Comparison of ENCODE assay signal across 31 cellular contexts in the genomic region with DNA sequence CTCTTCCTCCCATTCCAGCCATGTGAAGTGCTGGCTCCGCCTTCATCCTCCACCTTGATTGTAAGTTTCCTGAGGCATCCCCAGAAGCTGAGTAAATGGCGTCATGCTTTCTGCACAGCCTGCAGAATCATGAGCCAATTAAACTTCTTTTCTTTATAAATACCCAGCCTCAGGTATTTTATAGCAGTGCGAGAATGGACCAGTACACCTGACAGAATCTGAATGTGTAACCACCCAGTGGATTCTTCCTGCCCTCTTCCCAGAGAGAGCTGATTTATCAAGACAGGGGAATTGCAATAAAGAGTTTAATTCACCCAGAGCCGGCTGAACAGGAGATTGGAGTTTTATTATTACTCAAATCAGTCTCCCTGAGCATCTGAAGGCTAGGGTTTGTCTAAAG.
DNase-seq lines count a peak whose midpoint lies in the region; ATAC-seq, FAIRE-seq and TF ChIP-seq lines count a peak whose summit lies in the region.
"Had no signal": no experiment of that assay in that cellular context is flagged by ENCODE, and none has a peak within 500 bp of the region (broad histone marks: within the 10 kb centered on the region; RNA-seq: fewer than 3 reads in every experiment).

No MANE protein-coding gene starts in this region.

- intact Hi-C loops in esophagus muscularis mucosa (cut with DNase I): no loop called here

- TF ChIP-seq CTCF in esophagus muscularis mucosa (IDR thresholded peaks at IDR 0.05) (no peak), osteoblast (IDR thresholded peaks at IDR 0.05; ENCODE audit: extremely low read depth, low read depth, low read length) (no peak)

- ATAC-seq in GM18907 (IDR thresholded peaks at IDR 0.05; ENCODE audit: unreplicated experiment): no peak
- ATAC-seq: A549; CD8-positive, alpha-beta T cell had no signal

- no peaks in the 10 kb centered on the region for H4K20me1 ChIP-seq in osteoblast (ENCODE audit: insufficient read depth, low read length)
- H4K20me1 ChIP-seq: BLaER1; BLaER1 treated with 17β-estradiol and CSF1 and Interleukin-3, amounts not matched to agents 10 nM and 100 nM had no signal

- DNase-seq in esophagus muscularis mucosa (ENCODE audit: extremely low spot score): peak; percentile 53
- DNase-seq in osteoblast (ENCODE audit: insufficient read length, low spot score, missing footprints): peak; percentile 52
- DNase-seq in GM19239 (ENCODE audit: insufficient read length, low spot score): no peak
- DNase-seq: 8988T; ACHN; AML-193; BE2C; C1 segment of cervical spinal cord; Caco-2; Calu3; CD4-positive, alpha-beta memory T cell; CD4-positive, alpha-beta T cell; CD4-positive, CD25-positive, alpha-beta regulatory T cell; CD8-positive, alpha-beta memory T cell; CD8-positive, alpha-beta T cell; COR-L47; DMS 273 treated with DMSO at 0.1 percent for 48 hours; DMS153; DMS53; DMS79; DMS79 treated with DMSO at 0.1 percent for 48 hours; DND-41; EL had no signal

- H3K79me2 ChIP-seq in osteoblast (ENCODE audit: insufficient read depth, low read length): no peaks in the 10 kb centered on the region

- H2AFZ ChIP-seq in osteoblast (ENCODE audit: low read length): no peak overlapping the region

- H3K4me3 ChIP-seq in esophagus muscularis mucosa (no peak overlapping the region), osteoblast (ENCODE audit: insufficient read depth, low read length) (no peak overlapping the region)
- H3K4me3 ChIP-seq: A549; BLaER1; BLaER1 treated with 17β-estradiol and CSF1 and Interleukin-3, amounts not matched to agents 10 nM and 100 nM had no signal

- H3K9me3 ChIP-seq in esophagus muscularis mucosa: no peaks in the 10 kb centered on the region
- H3K9me3 ChIP-seq in osteoblast (ENCODE audit: low read depth, low read length): no peaks in the 10 kb centered on the region
- H3K9me3 ChIP-seq: A549, BE2C, Caco-2 had no signal

- no peak overlapping the region for H3K4me2 ChIP-seq in osteoblast (ENCODE audit: insufficient read depth, low read length)
- H3K4me2 ChIP-seq: A549; BLaER1; BLaER1 treated with 17β-estradiol and CSF1 and Interleukin-3, amounts not matched to agents 10 nM and 100 nM had no signal

- TF ChIP-seq EP300 in esophagus muscularis mucosa (IDR thresholded peaks at IDR 0.05): no peak

- H3K27me3 ChIP-seq in esophagus muscularis mucosa: no peaks in the 10 kb centered on the region
- H3K27me3 ChIP-seq in osteoblast (ENCODE audit: insufficient read depth, low read length): peaks cover 3% of the 10 kb centered on the region
- H3K27me3 ChIP-seq: BE2C; BLaER1; BLaER1 treated with 17β-estradiol and CSF1 and Interleukin-3, amounts not matched to agents 10 nM and 100 nM had no signal

- H3K27ac ChIP-seq in esophagus muscularis mucosa (replicated peaks in 1 of 4) (no peak overlapping the region), osteoblast (ENCODE audit: low read depth, low read length) (no peak overlapping the region)
- H3K27ac ChIP-seq: 22Rv1; A549; BLaER1; BLaER1 treated with 17β-estradiol and CSF1 and Interleukin-3, amounts not matched to agents 10 nM and 100 nM; C4-2B had no signal

- no peaks in the 10 kb centered on the region for H3K4me1 ChIP-seq in esophagus muscularis mucosa
- H3K4me1 ChIP-seq in osteoblast (ENCODE audit: insufficient read depth, low read length): no peaks in the 10 kb centered on the region
- H3K4me1 ChIP-seq: A549, BE2C, BLaER1, Caco-2 had no signal

- 92% methylated on average over 4 of the region's 4 CpGs for whole genome bisulfite sequencing in esophagus muscularis mucosa

- no peak for TF ChIP-seq POLR2A in esophagus muscularis mucosa (IDR thresholded peaks at IDR 0.05; ENCODE audit: low read depth)

- H3K36me3 ChIP-seq in esophagus muscularis mucosa: no peaks in the 10 kb centered on the region
- no peaks in the 10 kb centered on the region for H3K36me3 ChIP-seq in osteoblast (ENCODE audit: insufficient read depth, low read length)
- H3K36me3 ChIP-seq: BE2C, BLaER1 had no signal

- no peak for FAIRE-seq in GM19239 (lab: Jason Lieb, UNC)
- FAIRE-seq: A204.1, A549, D721Med had no signal
